ENCODE assay signal across 12 cellular contexts in genomic region chr12:76417116-76417515, GRCh38.
DNase-seq lines count a peak whose midpoint lies in the region; ATAC-seq, FAIRE-seq and TF ChIP-seq lines count a peak whose summit lies in the region.
"Had no signal": no experiment of that assay in that cellular context is flagged by ENCODE, and none has a peak within 500 bp of the region (broad histone marks: within the 10 kb centered on the region; RNA-seq: fewer than 3 reads in every experiment).

No MANE protein-coding gene starts in this region.

- H3K9ac ChIP-seq in MM.1S (ENCODE audit: low read length): no peak overlapping the region

- H3K9me3 Mint-ChIP-seq in activated naive CD4-positive, alpha-beta T cell treated with anti-CD3 and anti-CD28 coated beads for 36 hours: no peaks in the 10 kb centered on the region

- no peak overlapping the region for H2AFZ ChIP-seq in MM.1S (ENCODE audit: low read length)

- H3K79me2 ChIP-seq in MM.1S (ENCODE audit: low read length): peaks cover under 1% of the 10 kb centered on the region; the same call in 1 of the 2 replicates

- H3K4me1 Mint-ChIP-seq in activated naive CD4-positive, alpha-beta T cell treated with anti-CD3 and anti-CD28 coated beads for 36 hours (ENCODE audit: low read depth): peaks cover 13% of the 10 kb centered on the region

- no peaks in the 10 kb centered on the region for H3K27me3 Mint-ChIP-seq in activated naive CD4-positive, alpha-beta T cell treated with anti-CD3 and anti-CD28 coated beads for 36 hours (ENCODE audit: low read depth)

- peak overlapping the region; percentile 5; the same call in 1 of the 2 replicates for H3K4me2 ChIP-seq in MM.1S (ENCODE audit: low read depth, low read length)

- TF ChIP-seq CTCF in MM.1S (IDR thresholded peaks at IDR 0.05; ENCODE audit: low read length) (no peak), WERI-Rb-1 (IDR thresholded peaks at IDR 0.05; ENCODE audit: low read depth, low read length) (no peak)

- no peaks in the 10 kb centered on the region for H4K20me1 ChIP-seq in MM.1S (ENCODE audit: insufficient read depth, low read length)

- DNase-seq in GM18507 (ENCODE audit: extremely low spot score, insufficient read length, low read depth) (no peak), MM.1S (peak; percentile 62), NCI-H1694 treated with DMSO at 0.1 percent for 48 hours (lab: John Stamatoyannopoulos, UW) (no peak), WERI-Rb-1 (no peak)
- no peak for DNase-seq in activated naive CD4-positive, alpha-beta T cell treated with anti-CD3 and anti-CD28 coated beads for 36 hours
- DNase-seq in activated naive CD4-positive, alpha-beta T cell treated with Interleukin-2 at 50 U/mL for 16 hours: no peak
- DNase-seq: effector CD8-positive, alpha-beta T cell; NCI-H2029 treated with DMSO at 0.1 percent for 48 hours; stimulated activated CD4-positive, alpha-beta T cell treated with anti-CD3 and anti-CD28 coated beads, Interleukin-4, amount 100 ng/mL, for 24 hours had no signal

- H3K27me3 ChIP-seq in MM.1S (replicated peaks; ENCODE audit: insufficient read depth, low read length) (no peaks in the 10 kb centered on the region), WERI-Rb-1 (ENCODE audit: insufficient read depth, low read depth, severe bottlenecking) (no peaks in the 10 kb centered on the region)

- H3K36me3 Mint-ChIP-seq in activated naive CD4-positive, alpha-beta T cell treated with anti-CD3 and anti-CD28 coated beads for 36 hours (ENCODE audit: low read depth): no peaks in the 10 kb centered on the region

- H3K9me3 ChIP-seq in MM.1S (replicated peaks; ENCODE audit: insufficient read depth, low read length) (no peaks in the 10 kb centered on the region), WERI-Rb-1 (ENCODE audit: severe bottlenecking) (no peaks in the 10 kb centered on the region)

- ATAC-seq in GM19455 (IDR thresholded peaks at IDR 0.05; ENCODE audit: unreplicated experiment) (peak; percentile 79), HG02943 (IDR thresholded peaks at IDR 0.05; ENCODE audit: low read depth, unreplicated experiment) (peak; percentile 80)
- ATAC-seq: sciatic nerve had no signal

- H3K9me2 ChIP-seq in MM.1S (replicated peaks; ENCODE audit: insufficient read depth, low read length): no peaks in the 10 kb centered on the region

- no peak overlapping the region for H3K4me3 ChIP-seq in MM.1S (ENCODE audit: low read length)
- H3K4me3 ChIP-seq in WERI-Rb-1 (ENCODE audit: low read depth, low read length): no peak overlapping the region

- no peaks in the 10 kb centered on the region for H3K36me3 ChIP-seq in MM.1S (replicated peaks; ENCODE audit: insufficient read depth, low read length)
- H3K36me3 ChIP-seq in WERI-Rb-1: peaks cover 6% of the 10 kb centered on the region; the same call in 1 of the 2 replicates

- no peak overlapping the region for H3K4me3 Mint-ChIP-seq in activated naive CD4-positive, alpha-beta T cell treated with anti-CD3 and anti-CD28 coated beads for 36 hours

- FAIRE-seq in GM18507 (lab: Jason Lieb, UNC): peak; percentile 71

- CTCF ChIA-PET in activated naive CD4-positive, alpha-beta T cell treated with anti-CD3 and anti-CD28 coated beads for 36 hours (lab: Charles Lee): interaction anchor here (0.6 to 0.7 kb wide), 2 partner anchors 23 to 39 kb away, joined by 3 to 5 read pairs; no protein-coding TSS in a partner anchor

- H3K4me1 ChIP-seq in MM.1S (ENCODE audit: low read length): peaks cover 7% of the 10 kb centered on the region

- H3K27ac Mint-ChIP-seq in activated naive CD4-positive, alpha-beta T cell treated with anti-CD3 and anti-CD28 coated beads for 36 hours: no peak overlapping the region

- H3K27ac ChIP-seq in MM.1S (ENCODE audit: low read length) (0 out of 2 replicates have a peak overlapping the region, but pooled peaks have one; percentile 2), WERI-Rb-1 (no peak overlapping the region)

- intact Hi-C loops in activated naive CD4-positive, alpha-beta T cell treated with anti-CD3 and anti-CD28 coated beads for 36 hours (cut with micrococcal nuclease): no loop called here

- H3F3A ChIP-seq in MM.1S (ENCODE audit: insufficient read depth, low read length): peaks cover 4% of the 10 kb centered on the region; the same call in 1 of the 2 replicates
